13 cellular contexts compared by ENCODE assay signal in the genomic region with DNA sequence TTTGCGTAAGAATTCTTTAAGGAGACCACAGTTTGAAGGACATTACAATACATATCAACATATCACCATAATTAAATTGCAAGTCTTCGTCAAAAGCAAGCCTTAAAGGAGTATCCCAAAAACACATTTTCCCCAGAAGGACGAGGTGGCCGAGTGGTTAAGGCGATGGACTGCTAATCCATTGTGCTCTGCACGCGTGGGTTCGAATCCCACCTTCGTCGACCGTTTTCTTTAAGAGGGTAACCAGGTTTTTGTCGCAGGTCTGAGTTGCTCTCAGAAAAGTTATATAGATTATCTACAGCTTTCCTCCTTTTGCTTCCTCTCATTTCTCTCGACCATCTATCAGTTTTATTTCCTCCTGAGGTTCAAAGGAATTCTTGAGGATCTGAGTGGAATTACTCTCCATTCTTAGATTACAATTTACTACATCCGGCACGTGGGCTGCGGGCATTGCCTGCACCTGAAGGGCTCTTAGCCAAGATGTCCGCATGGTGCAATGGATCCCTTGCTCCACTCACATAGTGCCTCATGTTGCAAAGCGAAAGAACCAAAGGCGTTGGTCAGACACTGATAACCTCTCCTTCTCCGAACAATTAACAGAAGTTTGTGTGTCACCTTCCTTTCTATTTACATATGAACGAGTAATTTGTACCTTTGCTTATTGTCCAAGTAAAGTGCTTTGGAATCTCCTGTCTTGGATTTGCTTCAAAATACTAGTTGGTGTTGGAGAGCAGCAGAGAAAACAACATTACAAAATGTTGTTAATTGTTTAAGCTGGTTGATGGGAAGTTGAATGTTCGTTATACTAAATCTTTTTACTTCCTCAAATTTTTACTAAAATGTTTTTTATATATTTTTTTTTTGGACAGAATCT. TPM values are rescaled to one million over a fixed set of nuclear protein-coding genes. Genes with fewer than 3 reads are reported as not detected.
DNase-seq lines count a peak whose midpoint lies in the region; ATAC-seq, FAIRE-seq and TF ChIP-seq lines count a peak whose summit lies in the region.
"Had no signal": no experiment of that assay in that cellular context is flagged by ENCODE, and none has a peak within 500 bp of the region (broad histone marks: within the 10 kb centered on the region; RNA-seq: fewer than 3 reads in every experiment).

No MANE protein-coding gene starts in this region.

- no peaks in the 10 kb centered on the region for H4K20me1 ChIP-seq in SK-N-SH (ENCODE audit: insufficient read depth)

- no peak for TF ChIP-seq RAD21 in SK-N-SH (IDR thresholded peaks at IDR 0.05; ENCODE audit: low read length)

- no peak overlapping the region; a peak in 1 of 4 replicates for H3K4me3 ChIP-seq in SK-N-SH (ENCODE audit: low read depth in 2 of 2, low read length in 1 of 2)

- H3K27me3 Mint-ChIP-seq in nephron (ENCODE audit: low read depth) = peaks cover 100% of the 10 kb centered on the region

- peaks cover 19% of the 10 kb centered on the region for H3K4me1 Mint-ChIP-seq in nephron

- CTCF ChIA-PET in SK-N-SH (lab: Yijun Ruan, JAX) = interaction anchor here (1.1 kb wide), 1 partner anchor 14 kb away, joined by 3 read pairs; the partner anchor contains the start of gene POM121L2

- DNase-seq in SK-N-SH (no peak), M059J (ENCODE audit: low read depth) (peak; percentile 75), astrocyte of the hippocampus (ENCODE audit: low read depth, low spot score) (peak; percentile 24), GM19239 (ENCODE audit: insufficient read length, low spot score) (no peak)
- DNase-seq: amygdala, C1 segment of cervical spinal cord, NCI-H1694, substantia nigra had no signal

- H3K4me2 ChIP-seq in SK-N-SH = no peak overlapping the region

- TF ChIP-seq CTCF in SK-N-SH (IDR thresholded peaks at IDR 0.05) (no peak), nephron (IDR thresholded peaks at IDR 0.05; ENCODE audit: unreplicated experiment in 3 of 3) (no peak)

- peaks cover 7% of the 10 kb centered on the region for H3F3A ChIP-seq in SK-N-SH (replicated peaks; ENCODE audit: insufficient read depth)

- H3K9ac ChIP-seq in SK-N-SH = no peak overlapping the region

- WGBS in SK-N-SH (ENCODE audit: low lambda C conversion rate) = 10% methylated on average over 22 of the region's 22 CpGs

- H2AFZ ChIP-seq in SK-N-SH (ENCODE audit: low read depth) = no peak overlapping the region

- no peaks in the 10 kb centered on the region for H3K36me3 Mint-ChIP-seq in nephron (ENCODE audit: low read depth)

- H3K9me3 ChIP-seq in SK-N-SH = no peaks in the 10 kb centered on the region

- H3K36me3 ChIP-seq in SK-N-SH (replicated peaks in 1 of 2; ENCODE audit: control insufficient read depth in 1 of 2, insufficient read depth in 2 of 2, low read length in 1 of 2) = no peaks in the 10 kb centered on the region

- peaks cover 9% of the 10 kb centered on the region for H3K9me3 Mint-ChIP-seq in nephron

- peak overlapping the region; percentile 15 to 63 (median 59) for H3K4me3 Mint-ChIP-seq in nephron
- H3K4me3 Mint-ChIP-seq: natural killer cell treated with Interleukin-12 subunit alpha and Interleukin-12 subunit beta and Interleukin-15 and Interleukin-18, amount 100 ng/mL, for 72 hours had no signal

- no peaks in the 10 kb centered on the region for H3K79me2 ChIP-seq in SK-N-SH (ENCODE audit: insufficient read depth)

- no peak for TF ChIP-seq EP300 in SK-N-SH (IDR thresholded peaks at IDR 0.05; ENCODE audit: borderline replicate concordance in 1 of 2, low read depth in 1 of 2, low read length in 1 of 2)

- POLR2A ChIA-PET in SK-N-SH (lab: Yijun Ruan, JAX) = no interaction called here

- no peak overlapping the region for H3K27ac ChIP-seq in SK-N-SH (ENCODE audit: low read depth in 2 of 2, low read length in 1 of 2)

- no peak for FAIRE-seq in GM19239 (lab: Jason Lieb, UNC)

- no peak for ATAC-seq in SK-N-SH treated with all-trans-retinoic acid at 6 μM for 48 hours
- ATAC-seq in HG03432 (IDR thresholded peaks at IDR 0.05; ENCODE audit: unreplicated experiment) = no peak
- ATAC-seq in GM18909 (IDR thresholded peaks at IDR 0.05; ENCODE audit: poor library complexity, unreplicated experiment) = no peak

- peaks cover 77% of the 10 kb centered on the region for H3K27me3 ChIP-seq in SK-N-SH (ENCODE audit: insufficient read depth)

- no peaks in the 10 kb centered on the region for H3K9me2 ChIP-seq in SK-N-SH

- no peaks in the 10 kb centered on the region; a peak in 1 of 4 replicates for H3K4me1 ChIP-seq in SK-N-SH (ENCODE audit: control insufficient read depth in 1 of 2, insufficient read depth in 2 of 2, low read depth in 1 of 2, low read length in 1 of 2)

- no peak overlapping the region for H3K27ac Mint-ChIP-seq in nephron

TF ChIP-seq in SK-N-SH, 30 proteins besides CTCF, POLR2A, EP300 and RAD21:
- TF ChIP-seq TEAD4 (IDR thresholded peaks at IDR 0.05; ENCODE audit: borderline replicate concordance, insufficient read depth) (peak; percentile 64; the same call in 1 of the 2 replicates), GABPA (IDR thresholded peaks at IDR 0.05; ENCODE audit: low read depth) (no peak)

TF ChIP-seq in SK-N-SH treated with all-trans-retinoic acid at 6 μM for 48 hours, 23 proteins besides CTCF, POLR2A, EP300 and RAD21 (continues in another document):
- TF ChIP-seq OSR1 (CRISPR knock-in tag; IDR thresholded peaks at IDR 0.05) = no peak
- TF ChIP-seq, protein P1, sequence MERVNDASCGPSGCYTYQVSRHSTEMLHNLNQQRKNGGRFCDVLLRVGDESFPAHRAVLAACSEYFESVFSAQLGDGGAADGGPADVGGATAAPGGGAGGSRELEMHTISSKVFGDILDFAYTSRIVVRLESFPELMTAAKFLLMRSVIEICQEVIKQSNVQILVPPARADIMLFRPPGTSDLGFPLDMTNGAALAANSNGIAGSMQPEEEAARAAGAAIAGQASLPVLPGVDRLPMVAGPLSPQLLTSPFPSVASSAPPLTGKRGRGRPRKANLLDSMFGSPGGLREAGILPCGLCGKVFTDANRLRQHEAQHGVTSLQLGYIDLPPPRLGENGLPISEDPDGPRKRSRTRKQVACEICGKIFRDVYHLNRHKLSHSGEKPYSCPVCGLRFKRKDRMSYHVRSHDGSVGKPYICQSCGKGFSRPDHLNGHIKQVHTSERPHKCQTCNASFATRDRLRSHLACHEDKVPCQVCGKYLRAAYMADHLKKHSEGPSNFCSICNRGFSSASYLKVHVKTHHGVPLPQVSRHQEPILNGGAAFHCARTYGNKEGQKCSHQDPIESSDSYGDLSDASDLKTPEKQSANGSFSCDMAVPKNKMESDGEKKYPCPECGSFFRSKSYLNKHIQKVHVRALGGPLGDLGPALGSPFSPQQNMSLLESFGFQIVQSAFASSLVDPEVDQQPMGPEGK (CRISPR knock-in tag; IDR thresholded peaks at IDR 0.05; ENCODE audit: borderline replicate concordance) = no peak
- no peak for TF ChIP-seq BACH2 (CRISPR knock-in tag; IDR thresholded peaks at IDR 0.05; ENCODE audit: borderline replicate concordance)
- no peak for TF ChIP-seq SNAI2 (CRISPR knock-in tag; IDR thresholded peaks at IDR 0.05)
- TF ChIP-seq, protein P2, sequence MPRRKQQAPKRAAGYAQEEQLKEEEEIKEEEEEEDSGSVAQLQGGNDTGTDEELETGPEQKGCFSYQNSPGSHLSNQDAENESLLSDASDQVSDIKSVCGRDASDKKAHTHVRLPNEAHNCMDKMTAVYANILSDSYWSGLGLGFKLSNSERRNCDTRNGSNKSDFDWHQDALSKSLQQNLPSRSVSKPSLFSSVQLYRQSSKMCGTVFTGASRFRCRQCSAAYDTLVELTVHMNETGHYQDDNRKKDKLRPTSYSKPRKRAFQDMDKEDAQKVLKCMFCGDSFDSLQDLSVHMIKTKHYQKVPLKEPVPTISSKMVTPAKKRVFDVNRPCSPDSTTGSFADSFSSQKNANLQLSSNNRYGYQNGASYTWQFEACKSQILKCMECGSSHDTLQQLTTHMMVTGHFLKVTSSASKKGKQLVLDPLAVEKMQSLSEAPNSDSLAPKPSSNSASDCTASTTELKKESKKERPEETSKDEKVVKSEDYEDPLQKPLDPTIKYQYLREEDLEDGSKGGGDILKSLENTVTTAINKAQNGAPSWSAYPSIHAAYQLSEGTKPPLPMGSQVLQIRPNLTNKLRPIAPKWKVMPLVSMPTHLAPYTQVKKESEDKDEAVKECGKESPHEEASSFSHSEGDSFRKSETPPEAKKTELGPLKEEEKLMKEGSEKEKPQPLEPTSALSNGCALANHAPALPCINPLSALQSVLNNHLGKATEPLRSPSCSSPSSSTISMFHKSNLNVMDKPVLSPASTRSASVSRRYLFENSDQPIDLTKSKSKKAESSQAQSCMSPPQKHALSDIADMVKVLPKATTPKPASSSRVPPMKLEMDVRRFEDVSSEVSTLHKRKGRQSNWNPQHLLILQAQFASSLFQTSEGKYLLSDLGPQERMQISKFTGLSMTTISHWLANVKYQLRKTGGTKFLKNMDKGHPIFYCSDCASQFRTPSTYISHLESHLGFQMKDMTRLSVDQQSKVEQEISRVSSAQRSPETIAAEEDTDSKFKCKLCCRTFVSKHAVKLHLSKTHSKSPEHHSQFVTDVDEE (CRISPR knock-in tag; IDR thresholded peaks at IDR 0.05) = no peak
- TF ChIP-seq ZNF70 (CRISPR knock-in tag; IDR thresholded peaks at IDR 0.05) = no peak
- TF ChIP-seq TOX (CRISPR knock-in tag; IDR thresholded peaks at IDR 0.05; ENCODE audit: borderline replicate concordance) = no peak
- no peak for TF ChIP-seq ZNF565 (CRISPR knock-in tag; conservative IDR thresholded peaks at IDR 0.05; ENCODE audit: low read depth)
- no peak for TF ChIP-seq ZNF8 (CRISPR knock-in tag; IDR thresholded peaks at IDR 0.05)
- TF ChIP-seq ZFP30 (CRISPR knock-in tag; IDR thresholded peaks at IDR 0.05) = no peak
- TF ChIP-seq, protein P3, sequence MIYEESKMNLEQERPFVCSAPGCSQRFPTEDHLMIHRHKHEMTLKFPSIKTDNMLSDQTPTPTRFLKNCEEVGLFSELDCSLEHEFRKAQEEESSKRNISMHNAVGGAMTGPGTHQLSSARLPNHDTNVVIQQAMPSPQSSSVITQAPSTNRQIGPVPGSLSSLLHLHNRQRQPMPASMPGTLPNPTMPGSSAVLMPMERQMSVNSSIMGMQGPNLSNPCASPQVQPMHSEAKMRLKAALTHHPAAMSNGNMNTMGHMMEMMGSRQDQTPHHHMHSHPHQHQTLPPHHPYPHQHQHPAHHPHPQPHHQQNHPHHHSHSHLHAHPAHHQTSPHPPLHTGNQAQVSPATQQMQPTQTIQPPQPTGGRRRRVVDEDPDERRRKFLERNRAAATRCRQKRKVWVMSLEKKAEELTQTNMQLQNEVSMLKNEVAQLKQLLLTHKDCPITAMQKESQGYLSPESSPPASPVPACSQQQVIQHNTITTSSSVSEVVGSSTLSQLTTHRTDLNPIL (CRISPR knock-in tag; IDR thresholded peaks at IDR 0.05; ENCODE audit: low read depth) = no peak
- TF ChIP-seq PPARA (CRISPR knock-in tag; IDR thresholded peaks at IDR 0.05; ENCODE audit: borderline replicate concordance) = no peak

RNA-seq across cellular contexts. Expression of gene POM121L2, which starts 14.0 kb away (rescaled TPM):
- polyA plus RNA-seq in SK-N-SH (2012; rRNA removed) = not detected in 2 replicates
- not detected in 2 replicates for polyA plus RNA-seq in SK-N-SH (2012; cell fraction: cytosol; rRNA removed)
- polyA plus RNA-seq in SK-N-SH (2012; cell fraction: nucleus; rRNA removed) = not detected in 2 replicates
- not detected in 2 replicates for total RNA-seq in M059J (2014; rRNA removed; shearing (Covaris generic))
- total RNA-seq: natural killer cell treated with Interleukin-12 subunit alpha and Interleukin-12 subunit beta and Interleukin-15 and Interleukin-18, amount 100 ng/mL, for 72 hours had no signal

RNA-seq across cellular contexts. Expression of gene PRSS16, which starts 50.6 kb away (rescaled TPM):
- polyA plus RNA-seq in SK-N-SH (2012; rRNA removed) = 0.05 and 0.07 TPM in 2 replicates
- 0.06 and 0.12 TPM in 2 replicates for polyA plus RNA-seq in SK-N-SH (2012; cell fraction: cytosol; rRNA removed)
- 0.13 and 0.19 TPM in 2 replicates for polyA plus RNA-seq in SK-N-SH (2012; cell fraction: nucleus; rRNA removed)
- total RNA-seq in M059J (2014; rRNA removed; shearing (Covaris generic)) = 2.9 and 5.4 TPM in 2 replicates
- total RNA-seq: natural killer cell treated with Interleukin-12 subunit alpha and Interleukin-12 subunit beta and Interleukin-15 and Interleukin-18, amount 100 ng/mL, for 72 hours had no signal

Comparison
In these comparisons a context has a peak if more than half of its experiments do, and no peak if none do; other contexts are left out.
1. DNase-seq: peak in M059J (single experiment) and astrocyte of the hippocampus (single experiment); none in SK-N-SH (single experiment) and GM19239 (single experiment).